ENCODE assay signal across 8 cellular contexts in the genomic region with DNA sequence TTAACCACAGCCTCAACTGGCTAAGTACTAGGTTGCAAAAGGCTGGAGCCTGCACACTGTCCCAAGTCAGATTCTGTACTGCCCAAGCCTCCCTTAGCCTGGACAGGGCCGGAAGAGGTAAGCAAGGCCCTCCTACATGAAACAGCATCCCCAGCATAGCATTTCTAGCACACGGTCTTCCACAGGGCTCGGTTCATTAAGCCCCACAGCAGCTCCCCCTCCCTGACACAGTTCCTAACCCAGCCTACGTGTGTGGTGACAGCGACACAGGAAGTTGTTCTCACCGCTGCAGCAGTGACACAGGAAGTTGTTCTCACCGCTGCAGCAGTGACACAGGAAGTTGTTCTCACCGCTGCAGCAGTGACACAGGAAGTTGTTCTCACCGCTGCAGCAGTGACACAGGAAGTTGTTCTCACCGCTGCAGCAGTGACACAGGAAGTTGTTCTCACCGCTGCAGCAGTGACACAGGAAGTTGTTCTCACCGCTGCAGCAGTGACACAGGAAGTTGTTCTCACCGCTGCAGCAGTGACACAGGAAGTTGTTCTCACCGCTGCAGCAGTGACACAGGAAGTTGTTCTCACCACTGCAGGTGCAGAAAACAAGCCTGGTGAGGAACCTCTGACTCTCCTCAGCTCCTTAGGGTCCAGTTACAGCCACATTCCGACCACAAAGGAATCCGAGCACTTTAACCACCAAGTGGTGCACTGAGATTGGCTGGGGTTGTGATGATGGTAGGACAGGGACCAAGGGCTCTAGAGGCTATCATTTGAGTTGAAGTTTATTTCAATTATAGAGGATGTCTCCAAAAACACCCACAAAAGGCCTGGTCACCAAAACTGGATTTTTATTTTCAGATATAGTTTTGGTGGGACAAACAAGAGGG. TPM values are rescaled to one million over a fixed set of nuclear protein-coding genes. Genes with fewer than 3 reads are reported as not detected.
DNase-seq lines count a peak whose midpoint lies in the region; ATAC-seq, FAIRE-seq and TF ChIP-seq lines count a peak whose summit lies in the region.
"Not testable (repeated sequence)": the region's sequence is repeated elsewhere in the genome, so short reads cannot be mapped to it uniquely, and the experiment has no call there.

No MANE protein-coding gene starts in this region.

- peak; percentile 49 for ATAC-seq in HepG2

- not testable (repeated sequence) for TF ChIP-seq RAD21 in HepG2 (CRISPR knock-in tag; IDR thresholded peaks at IDR 0.05)

- not testable (repeated sequence) for H2AFZ ChIP-seq in HepG2 (ENCODE audit: low read length)

- not testable (repeated sequence) for H4K20me1 ChIP-seq in HepG2 (ENCODE audit: insufficient read depth, low read length)

- H3K4me1 ChIP-seq in HepG2 (ENCODE audit: insufficient read depth, low read length), result not testable (repeated sequence)

- CTCF ChIA-PET in HepG2 (lab: Yijun Ruan, JAX; ENCODE audit: low intra/inter-chr PET ratio, low total read pairs), result not testable (repeated sequence)

- peak overlapping the region; percentile 34 for H3K4me2 ChIP-seq in HepG2 (ENCODE audit: low read depth, low read length)

- TF ChIP-seq POLR2A in HepG2 (IDR thresholded peaks at IDR 0.05; ENCODE audit: insufficient read depth in 1 of 2, low read depth in 2 of 2, low read length in 2 of 2), result not testable (repeated sequence)

- in situ Hi-C loops in HepG2 (cut with HindIII; ENCODE audit: extremely low pct_ligation_motif_present, low pct_unique_long_range_greater_than_20kb), result not testable (repeated sequence)

- H3K9me3 ChIP-seq in HepG2 (ENCODE audit: low read length), result not testable (repeated sequence)

- not testable (repeated sequence) for H3K36me3 Mint-ChIP-seq in activated CD4-positive, alpha-beta T cell treated with anti-CD3 and anti-CD28 coated beads, Interleukin-2, amount 10 ng/mL, durations not matched to agents 24 days and 14 days (ENCODE audit: low read depth)

- DNase-seq in AML-193 (lab: John Stamatoyannopoulos, UW), result peak; percentile 5 to 15
- peak; percentile 32 for DNase-seq in GM19239 (ENCODE audit: insufficient read length, low spot score)
- DNase-seq in HT1080 (ENCODE audit: low read depth), result peak; percentile 72
- peak; percentile 82 for DNase-seq in activated CD4-positive, alpha-beta T cell treated with anti-CD3 and anti-CD28 coated beads, Interleukin-2, amount 10 ng/mL, durations not matched to agents 24 days and 14 days
- DNase-seq in activated gamma-delta T cell treated with anti-CD3 and anti-CD28 coated beads, Interleukin-2, amount 50 U/mL, for 16 hours (ENCODE audit: low read depth), result peak; percentile 30
- DNase-seq in HepG2 (ENCODE audit: low spot score), result not testable (repeated sequence)
- peak; percentile 17 to 36 for DNase-seq in stimulated activated CD4-positive, alpha-beta T cell treated with anti-CD3 and anti-CD28 coated beads, Interleukin-4, amount 100 ng/mL, for 48 hours (ENCODE audit: low read depth in 2 of 2)

- H3K9me3 Mint-ChIP-seq in activated CD4-positive, alpha-beta T cell treated with anti-CD3 and anti-CD28 coated beads, Interleukin-2, amount 10 ng/mL, durations not matched to agents 24 days and 14 days, result peaks cover 12% of the 10 kb centered on the region

- H3K79me2 ChIP-seq in HepG2 (ENCODE audit: insufficient read depth, low read length), result not testable (repeated sequence)

- not testable (repeated sequence) for BruUV-seq in HepG2 (replicated peaks; lab: Mats Ljungman, UMichigan)

- intact Hi-C loops in activated CD4-positive, alpha-beta T cell treated with anti-CD3 and anti-CD28 coated beads, Interleukin-2, amount 10 ng/mL, durations not matched to agents 24 days and 14 days (cut with micrococcal nuclease), result loop anchor here (2.0 kb wide), 1 partner anchor 39 kb away; a partner anchor contains a TSS
- intact Hi-C loops in HepG2 (cut with micrococcal nuclease; ENCODE audit: unreplicated experiment), result not testable (repeated sequence)

- WGBS in HepG2 (ENCODE audit: low lambda C conversion rate), result 90% methylated on average over 7 of the region's 16 CpGs

- H3K36me3 ChIP-seq in HepG2 (replicated peaks in 1 of 2; ENCODE audit: control insufficient read depth in 1 of 2, insufficient read depth in 2 of 2, low read length in 2 of 2), result peaks cover 21 to 54% of the 10 kb centered on the region in 2 experiments

- not testable (repeated sequence) for TF ChIP-seq CTCF in HepG2 (CRISPR knock-in tag; IDR thresholded peaks at IDR 0.05)

- TF ChIP-seq EP300 in HepG2 (IDR thresholded peaks at IDR 0.05; ENCODE audit: low read depth in 2 of 2, low read length in 2 of 2); HepG2 (CRISPR knock-in tag; IDR thresholded peaks at IDR 0.05; ENCODE audit: borderline replicate concordance): not testable (repeated sequence)

- peak overlapping the region in 1 of 3 experiments; percentile 23; a peak in 1 of 6 replicates for H3K4me3 ChIP-seq in HepG2 (replicated peaks in 1 of 3; ENCODE audit: insufficient read depth in 1 of 3, low read depth in 2 of 3, low read length in 3 of 3)

- H3K4me3 Mint-ChIP-seq in activated CD4-positive, alpha-beta T cell treated with anti-CD3 and anti-CD28 coated beads, Interleukin-2, amount 10 ng/mL, durations not matched to agents 24 days and 14 days, result peak overlapping the region; percentile 71

- not testable (repeated sequence) for H3K4me1 Mint-ChIP-seq in activated CD4-positive, alpha-beta T cell treated with anti-CD3 and anti-CD28 coated beads, Interleukin-2, amount 10 ng/mL, durations not matched to agents 24 days and 14 days

- POLR2A ChIA-PET in HepG2 (lab: Yijun Ruan, JAX), result not testable (repeated sequence)

- H3K9ac ChIP-seq in HepG2 (ENCODE audit: insufficient read depth, low read depth, low read length), result not testable (repeated sequence)

- not testable (repeated sequence) for H3K27me3 ChIP-seq in HepG2 (ENCODE audit: control insufficient read depth in 1 of 2, insufficient read depth in 2 of 2, low read length in 2 of 2)

- H3K27me3 Mint-ChIP-seq in activated CD4-positive, alpha-beta T cell treated with anti-CD3 and anti-CD28 coated beads, Interleukin-2, amount 10 ng/mL, durations not matched to agents 24 days and 14 days, result not testable (repeated sequence)

- not testable (repeated sequence) for H3K27ac ChIP-seq in HepG2 (ENCODE audit: extremely low read length, insufficient read depth, low read length)

- H3K27ac Mint-ChIP-seq in activated CD4-positive, alpha-beta T cell treated with anti-CD3 and anti-CD28 coated beads, Interleukin-2, amount 10 ng/mL, durations not matched to agents 24 days and 14 days, result peak overlapping the region; percentile 95

- FAIRE-seq in GM19239 (lab: Jason Lieb, UNC), result peak; percentile 23
- FAIRE-seq in HepG2 (lab: Jason Lieb, UNC), result not testable (repeated sequence)

RNA-seq across cellular contexts. Expression of a gene that starts 39.1 kb away (rescaled TPM):
- total RNA-seq in HT1080 (2014; rRNA removed; shearing (Covaris generic)), result 55.0 and 97.8 TPM in 2 replicates
- 127 and 131 TPM in 2 replicates for polyA plus RNA-seq in HT1080 (2015; cell fraction: cytosol; rRNA removed)
- polyA plus RNA-seq in HT1080 (2015; cell fraction: nucleus; rRNA removed), result 116 and 129 TPM in 2 replicates
- 235 TPM for polyA plus RNA-seq in PFSK-1 (2012; ENCODE audit: insufficient read length, low read depth)
- total RNA-seq in activated CD4-positive, alpha-beta T cell treated with anti-CD3 and anti-CD28 coated beads, Interleukin-2, amount 10 ng/mL, durations not matched to agents 24 days and 14 days, result 195 and 210 TPM in 2 replicates
- total RNA-seq in HepG2 (2016; rRNA removed; fragmentation: Illumina TruSeq; extraction: Trizol), result 41.2 and 72.5 TPM in 2 replicates
- 21.5 and 21.7 TPM in 2 replicates for total RNA-seq in HepG2 (2016; cell fraction: cytosol; rRNA removed; fragmentation: Illumina TruSeq; extraction: Trizol; ENCODE audit: low read depth)
- total RNA-seq in HepG2 (2016; cell fraction: insoluble cytoplasmic fraction; rRNA removed; fragmentation: Illumina TruSeq; extraction: Trizol), result 44.9 and 72.9 TPM in 2 replicates
- 29.4 and 29.6 TPM in 2 replicates for total RNA-seq in HepG2 (2016; cell fraction: membrane; rRNA removed; fragmentation: Illumina TruSeq; extraction: Trizol)
- total RNA-seq in HepG2 (2016; cell fraction: nucleus; rRNA removed; fragmentation: Illumina TruSeq; extraction: Trizol), result 43.1 and 47.7 TPM in 2 replicates
- polyA plus RNA-seq in HepG2 (2011; rRNA removed), result 80.0 and 108 TPM in 2 replicates
- polyA plus RNA-seq in HepG2 (2011; cell fraction: cytosol; rRNA removed), result 70.8 and 71.1 TPM in 2 replicates
- polyA plus RNA-seq in HepG2 (2011; cell fraction: nucleus; rRNA removed), result 95.5 and 97.7 TPM in 2 replicates
- polyA plus RNA-seq in HepG2 (2012), result 77.4 and 94.8 TPM in 2 replicates
- 43.0 and 50.4 TPM in 2 replicates for polyA plus RNA-seq in HepG2 (2016; cell fraction: cytosol; fragmentation: Illumina TruSeq; extraction: Trizol; ENCODE audit: low read depth)
- polyA plus RNA-seq in HepG2 (2016; cell fraction: insoluble cytoplasmic fraction; fragmentation: Illumina TruSeq; extraction: Trizol; ENCODE audit: low read depth), result 177 and 178 TPM in 2 replicates
- polyA plus RNA-seq in HepG2 (2016; cell fraction: membrane; fragmentation: Illumina TruSeq; extraction: Trizol; ENCODE audit: low read depth), result 42.8 and 43.9 TPM in 2 replicates
- polyA plus RNA-seq in HepG2 (2016; cell fraction: nucleus; fragmentation: Illumina TruSeq; extraction: Trizol; ENCODE audit: insufficient read depth, low read depth), result 92.5 and 99.3 TPM in 2 replicates
- polyA minus RNA-seq in HepG2 (2011; rRNA and poly(A)+ RNA removed; ENCODE audit: low replicate concordance), result 12.8 and 30.9 TPM in 2 replicates
- polyA minus RNA-seq in HepG2 (2011; cell fraction: cytosol; rRNA and poly(A)+ RNA removed), result 23.8 and 31.7 TPM in 2 replicates
- polyA minus RNA-seq in HepG2 (2011; cell fraction: nucleus; rRNA and poly(A)+ RNA removed), result 50.7 and 51.6 TPM in 2 replicates

RNA-seq across cellular contexts. Expression of a gene that starts 56.9 kb away (rescaled TPM):
- 46.2 and 50.7 TPM in 2 replicates for total RNA-seq in HT1080 (2014; rRNA removed; shearing (Covaris generic))
- polyA plus RNA-seq in HT1080 (2015; cell fraction: cytosol; rRNA removed), result 49.5 and 70.6 TPM in 2 replicates
- polyA plus RNA-seq in HT1080 (2015; cell fraction: nucleus; rRNA removed), result 40.7 and 45.2 TPM in 2 replicates
- 59.8 TPM for polyA plus RNA-seq in PFSK-1 (2012; ENCODE audit: insufficient read length, low read depth)
- 36.5 and 39.3 TPM in 2 replicates for total RNA-seq in activated CD4-positive, alpha-beta T cell treated with anti-CD3 and anti-CD28 coated beads, Interleukin-2, amount 10 ng/mL, durations not matched to agents 24 days and 14 days
- 31.6 and 63.0 TPM in 2 replicates for total RNA-seq in HepG2 (2016; rRNA removed; fragmentation: Illumina TruSeq; extraction: Trizol)
- 25.6 and 30.5 TPM in 2 replicates for total RNA-seq in HepG2 (2016; cell fraction: cytosol; rRNA removed; fragmentation: Illumina TruSeq; extraction: Trizol; ENCODE audit: low read depth)
- 31.1 and 66.3 TPM in 2 replicates for total RNA-seq in HepG2 (2016; cell fraction: insoluble cytoplasmic fraction; rRNA removed; fragmentation: Illumina TruSeq; extraction: Trizol)
- 32.0 and 35.3 TPM in 2 replicates for total RNA-seq in HepG2 (2016; cell fraction: membrane; rRNA removed; fragmentation: Illumina TruSeq; extraction: Trizol)
- total RNA-seq in HepG2 (2016; cell fraction: nucleus; rRNA removed; fragmentation: Illumina TruSeq; extraction: Trizol), result 52.7 and 62.7 TPM in 2 replicates
- 56.6 and 66.1 TPM in 2 replicates for polyA plus RNA-seq in HepG2 (2011; rRNA removed)
- 58.8 and 79.4 TPM in 2 replicates for polyA plus RNA-seq in HepG2 (2011; cell fraction: cytosol; rRNA removed)
- polyA plus RNA-seq in HepG2 (2011; cell fraction: nucleus; rRNA removed), result 21.8 and 28.5 TPM in 2 replicates
- 38.2 and 44.5 TPM in 2 replicates for polyA plus RNA-seq in HepG2 (2012)
- polyA plus RNA-seq in HepG2 (2016; cell fraction: cytosol; fragmentation: Illumina TruSeq; extraction: Trizol; ENCODE audit: low read depth), result 19.0 and 26.3 TPM in 2 replicates
- 29.3 and 32.0 TPM in 2 replicates for polyA plus RNA-seq in HepG2 (2016; cell fraction: insoluble cytoplasmic fraction; fragmentation: Illumina TruSeq; extraction: Trizol; ENCODE audit: low read depth)
- 23.0 and 24.1 TPM in 2 replicates for polyA plus RNA-seq in HepG2 (2016; cell fraction: membrane; fragmentation: Illumina TruSeq; extraction: Trizol; ENCODE audit: low read depth)
- polyA plus RNA-seq in HepG2 (2016; cell fraction: nucleus; fragmentation: Illumina TruSeq; extraction: Trizol; ENCODE audit: insufficient read depth, low read depth), result 81.3 and 91.5 TPM in 2 replicates
- 31.0 and 35.1 TPM in 2 replicates for polyA minus RNA-seq in HepG2 (2011; rRNA and poly(A)+ RNA removed; ENCODE audit: low replicate concordance)
- polyA minus RNA-seq in HepG2 (2011; cell fraction: cytosol; rRNA and poly(A)+ RNA removed), result 19.4 and 21.8 TPM in 2 replicates
- 64.9 and 77.1 TPM in 2 replicates for polyA minus RNA-seq in HepG2 (2011; cell fraction: nucleus; rRNA and poly(A)+ RNA removed)
